In the genomic region with DNA sequence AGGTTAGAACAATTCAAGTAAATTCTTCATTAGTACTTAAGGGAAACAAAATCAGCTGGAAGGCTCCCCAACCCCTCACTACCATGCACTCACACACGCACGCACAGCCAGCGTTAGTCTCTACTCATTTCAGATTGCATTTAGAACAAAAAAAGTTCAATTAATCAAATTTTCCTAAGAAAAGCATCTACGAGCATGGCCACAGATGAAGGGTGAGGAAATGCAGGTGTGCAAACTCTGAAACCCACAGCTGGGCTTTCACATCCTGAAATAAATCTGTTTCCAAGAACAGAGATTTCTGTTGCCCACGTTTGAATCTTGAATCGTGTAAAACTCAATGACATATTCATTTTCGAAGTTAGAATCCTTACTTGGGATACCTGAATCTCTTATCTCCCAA, we compare ENCODE assay signal across 11 cellular contexts.
DNase-seq lines count a peak whose midpoint lies in the region; ATAC-seq and TF ChIP-seq lines count a peak whose summit lies in the region.
"Had no signal": no experiment of that assay in that cellular context is flagged by ENCODE, and none has a peak within 500 bp of the region (broad histone marks: within the 10 kb centered on the region; RNA-seq: fewer than 3 reads in every experiment).

No MANE protein-coding gene starts in this region.

- DNase-seq in activated CD4-positive, alpha-beta T cell treated with anti-CD3 and anti-CD28 coated beads for 36 hours, result peak; percentile 67
- DNase-seq in activated CD4-positive, alpha-beta T cell treated with anti-CD3 and anti-CD28 coated beads for 1 hour, result no peak
- peak; percentile 25 for DNase-seq in activated naive CD8-positive, alpha-beta T cell treated with anti-CD3 and anti-CD28 coated beads, Interleukin-2, amount 50 U/mL, for 24 hours
- DNase-seq in uterus, result no peak
- no peak for DNase-seq in NCI-H526 (lab: John Stamatoyannopoulos, UW)
- DNase-seq: DMS79, NCI-H2029 treated with DMSO at 0.1 percent for 48 hours, transverse colon had no signal

- intact Hi-C loops in activated CD4-positive, alpha-beta T cell treated with anti-CD3 and anti-CD28 coated beads for 36 hours (cut with DNase I, micrococcal nuclease), result loop anchor here (2.0 to 10.0 kb wide), 6 partner anchors 46 to 529 kb away; partner anchors contain the start of genes CEP128 (in 2 of the 2), GTF2A1 (in 2 of the 2) and STON2 (in 1 of the 2)
- intact Hi-C loops in uterus (cut with DNase I; ENCODE audit: low total_unique reads), result no loop called here

- POLR2A ChIA-PET in activated CD4-positive, alpha-beta T cell treated with anti-CD3 and anti-CD28 coated beads for 36 hours (lab: Charles Lee), result no interaction called here

- peak overlapping the region; percentile 65 for H3K27ac Mint-ChIP-seq in activated CD4-positive, alpha-beta T cell treated with anti-CD3 and anti-CD28 coated beads for 36 hours
- H3K27ac Mint-ChIP-seq in activated naive CD8-positive, alpha-beta T cell treated with anti-CD3 and anti-CD28 coated beads, Interleukin-2, amount 50 U/mL, for 24 hours, result peak overlapping the region; percentile 88

- H3K27ac ChIP-seq in uterus, result no peak overlapping the region

- peaks cover 21% of the 10 kb centered on the region for H3K36me3 Mint-ChIP-seq in activated CD4-positive, alpha-beta T cell treated with anti-CD3 and anti-CD28 coated beads for 36 hours (ENCODE audit: low read depth)
- H3K36me3 Mint-ChIP-seq in activated naive CD8-positive, alpha-beta T cell treated with anti-CD3 and anti-CD28 coated beads, Interleukin-2, amount 50 U/mL, for 24 hours (ENCODE audit: low read depth), result peaks cover 21% of the 10 kb centered on the region

- ATAC-seq in activated CD4-positive, alpha-beta T cell treated with anti-CD3 and anti-CD28 coated beads for 36 hours, result peak; percentile 61
- ATAC-seq in GM21526 (IDR thresholded peaks at IDR 0.05; ENCODE audit: low FRiP score, unreplicated experiment), result peak; percentile 39
- ATAC-seq in HG03432 (IDR thresholded peaks at IDR 0.05; ENCODE audit: unreplicated experiment), result peak; percentile 20
- ATAC-seq in activated naive CD8-positive, alpha-beta T cell treated with anti-CD3 and anti-CD28 coated beads, Interleukin-2, amount 50 U/mL, for 24 hours, result peak; percentile 65
- no peak for ATAC-seq in HG02981 (IDR thresholded peaks at IDR 0.05; ENCODE audit: unreplicated experiment)

- no peak overlapping the region for H3K4me3 ChIP-seq in uterus
- H3K4me3 ChIP-seq: transverse colon had no signal

- H3K9me3 Mint-ChIP-seq in activated CD4-positive, alpha-beta T cell treated with anti-CD3 and anti-CD28 coated beads for 36 hours (ENCODE audit: low read depth), result no peaks in the 10 kb centered on the region
- no peaks in the 10 kb centered on the region for H3K9me3 Mint-ChIP-seq in activated naive CD8-positive, alpha-beta T cell treated with anti-CD3 and anti-CD28 coated beads, Interleukin-2, amount 50 U/mL, for 24 hours

- H3K27me3 Mint-ChIP-seq in activated CD4-positive, alpha-beta T cell treated with anti-CD3 and anti-CD28 coated beads for 36 hours, result no peaks in the 10 kb centered on the region
- H3K27me3 Mint-ChIP-seq in activated naive CD8-positive, alpha-beta T cell treated with anti-CD3 and anti-CD28 coated beads, Interleukin-2, amount 50 U/mL, for 24 hours, result no peaks in the 10 kb centered on the region

- no peaks in the 10 kb centered on the region for H3K27me3 ChIP-seq in uterus
- H3K27me3 ChIP-seq: transverse colon had no signal

- no peaks in the 10 kb centered on the region for H3K9me3 ChIP-seq in uterus
- H3K9me3 ChIP-seq: transverse colon had no signal

- no peak for TF ChIP-seq CTCF in uterus (IDR thresholded peaks at IDR 0.05)

- no peak for TF ChIP-seq POLR2A in uterus (IDR thresholded peaks at IDR 0.05)

- H3K36me3 ChIP-seq in uterus, result no peaks in the 10 kb centered on the region

- no peaks in the 10 kb centered on the region for H3K4me1 ChIP-seq in uterus

- CTCF ChIA-PET in activated CD4-positive, alpha-beta T cell treated with anti-CD3 and anti-CD28 coated beads for 36 hours (lab: Charles Lee), result interaction anchor here (0.6 to 1.3 kb wide), 3 partner anchors 18 to 74 kb away, joined by 3 to 4 read pairs (median 3); no protein-coding TSS in a partner anchor

- no peak overlapping the region for H3K4me3 Mint-ChIP-seq in activated CD4-positive, alpha-beta T cell treated with anti-CD3 and anti-CD28 coated beads for 36 hours
- H3K4me3 Mint-ChIP-seq in activated naive CD8-positive, alpha-beta T cell treated with anti-CD3 and anti-CD28 coated beads, Interleukin-2, amount 50 U/mL, for 24 hours, result peak overlapping the region; percentile 26

- peaks cover 58% of the 10 kb centered on the region for H3K4me1 Mint-ChIP-seq in activated CD4-positive, alpha-beta T cell treated with anti-CD3 and anti-CD28 coated beads for 36 hours
- H3K4me1 Mint-ChIP-seq in activated naive CD8-positive, alpha-beta T cell treated with anti-CD3 and anti-CD28 coated beads, Interleukin-2, amount 50 U/mL, for 24 hours, result peaks cover 64% of the 10 kb centered on the region

Comparison
In these comparisons a context has a peak if more than half of its experiments do, and no peak if none do; other contexts are left out.
1. DNase-seq: peak in activated CD4-positive, alpha-beta T cell treated with anti-CD3 and anti-CD28 coated beads for 36 hours (single experiment) and activated naive CD8-positive, alpha-beta T cell treated with anti-CD3 and anti-CD28 coated beads, Interleukin-2, amount 50 U/mL, for 24 hours (single experiment); none in activated CD4-positive, alpha-beta T cell treated with anti-CD3 and anti-CD28 coated beads for 1 hour (single experiment), uterus (0 of 2) and NCI-H526 (0 of 2).